In genomic region chr2:163756588-163756987, GRCh38 we compare ENCODE assay signal across 25 cellular contexts. TPM values are rescaled to one million over a fixed set of nuclear protein-coding genes. Genes with fewer than 3 reads are reported as not detected.
"Had no signal": no experiment of that assay in that cellular context is flagged by ENCODE, and none has a peak within 500 bp of the region (broad histone marks: within the 10 kb centered on the region; RNA-seq: fewer than 3 reads in every experiment).

No MANE protein-coding gene starts in this region.

- DNase-seq: Karpas-422; KBM-7; MG63; NCI-H1092; NCI-H1105 treated with DMSO at 0.1 percent for 48 hours; NCI-H1417 treated with DMSO at 0.1 percent for 48 hours; NCI-H146; NCI-H1694 treated with DMSO at 0.1 percent for 48 hours; NCI-H2029; NCI-H2081 treated with DMSO at 0.1 percent for 48 hours; NCI-H2171; NCI-H226; NCI-H524; NCI-H526 treated with DMSO at 0.1 percent for 48 hours; NCI-H774; NK-92 treated with Interleukin-12 subunit alpha and Interleukin-12 subunit beta, amount 100 ng/mL, for 24 hours; PC-3; Peyer's patch; SHP77 treated with DMSO at 0.1 percent for 48 hours had no signal

- H3K9me3 ChIP-seq: MG63, Peyer's patch, SJSA1 had no signal

- H3K27me3 ChIP-seq: MG63, Peyer's patch had no signal

- H3K4me1 ChIP-seq: Peyer's patch, SJSA1 had no signal

- H3K27ac ChIP-seq: HL-60, Peyer's patch, SJSA1, SK-N-MC had no signal

- H3K4me3 ChIP-seq: MG63, Peyer's patch, SJSA1, SK-N-MC had no signal

- ATAC-seq: PC-3, Right ventricle myocardium inferior had no signal

- H3K36me3 ChIP-seq: MG63, Peyer's patch, SJSA1 had no signal

RNA-seq across cellular contexts. Expression of gene FIGN, which starts 20.8 kb away (rescaled TPM):
- total RNA-seq: OCI-LY7 had no signal
- polyA plus RNA-seq: IgD-negative memory B cell had no signal
